8 cellular contexts compared by ENCODE assay signal in the genomic region with DNA sequence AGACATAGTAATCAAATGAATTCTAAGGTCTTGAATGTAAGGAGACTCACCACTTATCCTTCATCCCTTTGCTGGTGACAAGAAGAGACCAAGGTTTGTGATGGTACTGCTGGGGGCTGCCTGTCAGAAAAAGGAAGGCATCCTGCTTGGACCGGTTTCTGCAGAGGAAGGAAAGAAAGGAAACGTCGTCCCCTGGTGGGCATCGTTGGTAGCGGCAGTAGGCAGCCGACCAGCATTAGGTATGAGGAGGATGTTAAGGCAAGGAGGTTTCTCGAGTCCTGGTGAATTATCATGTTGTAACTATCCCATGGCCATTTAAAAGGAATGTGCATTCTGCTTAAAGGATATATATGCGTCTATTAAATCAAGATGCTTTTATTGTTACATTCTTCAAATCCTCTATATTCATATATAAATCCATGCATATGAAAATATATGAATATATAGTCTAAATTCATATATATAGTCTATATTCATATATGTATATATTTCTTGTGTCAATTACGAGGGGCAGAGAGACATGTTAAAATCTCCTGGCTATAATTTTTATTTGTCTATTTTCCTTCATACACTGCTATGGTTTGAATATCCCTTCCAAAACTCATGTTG.
DNase-seq lines count a peak whose midpoint lies in the region; FAIRE-seq and TF ChIP-seq lines count a peak whose summit lies in the region.
"Had no signal": no experiment of that assay in that cellular context is flagged by ENCODE, and none has a peak within 500 bp of the region (broad histone marks: within the 10 kb centered on the region; RNA-seq: fewer than 3 reads in every experiment).

No MANE protein-coding gene starts in this region.

- no peaks in the 10 kb centered on the region for H3K9me3 ChIP-seq in OCI-LY7 (ENCODE audit: low read length)
- no peaks in the 10 kb centered on the region for H3K9me3 ChIP-seq in suprapubic skin
- H3K9me3 ChIP-seq: neutrophil had no signal

- 5% methylated on average over 9 of the region's 9 CpGs for WGBS in suprapubic skin

- H2AFZ ChIP-seq in OCI-LY7 (ENCODE audit: low read length): no peak overlapping the region

- TF ChIP-seq POLR2A in GM12891 (IDR thresholded peaks at IDR 0.05; ENCODE audit: low read depth, low read length): no peak
- TF ChIP-seq POLR2A in suprapubic skin (IDR thresholded peaks at IDR 0.05): no peak

- H3K4me1 ChIP-seq in OCI-LY7 (ENCODE audit: insufficient read depth, low read length, poor library complexity, severe bottlenecking) (no peaks in the 10 kb centered on the region), suprapubic skin (no peaks in the 10 kb centered on the region)

- intact Hi-C loops in OCI-LY7 (cut with micrococcal nuclease; ENCODE audit: unreplicated experiment): loop anchor here (1.0 kb wide), 2 partner anchors 307 to 344 kb away; no protein-coding TSS in a partner anchor

- H4K20me1 ChIP-seq in OCI-LY7 (ENCODE audit: insufficient read depth, low read length): no peaks in the 10 kb centered on the region

- no peaks in the 10 kb centered on the region for H3K9me2 ChIP-seq in OCI-LY7 (ENCODE audit: insufficient read depth, low read length)

- no TSS peak for BruUV-seq in OCI-LY7 (replicated peaks; lab: Mats Ljungman, UMichigan)

- POLR2A ChIA-PET in OCI-LY7 (lab: Charles Lee): interaction anchor here (0.6 kb wide), 1 partner anchor 561 kb away, joined by 3 read pairs; no protein-coding TSS in a partner anchor

- no peaks in the 10 kb centered on the region for H3K79me2 ChIP-seq in OCI-LY7 (ENCODE audit: insufficient read depth, low read depth, low read length)

- no peak overlapping the region for H3K4me3 ChIP-seq in OCI-LY7 (ENCODE audit: low read depth, low read length, poor library complexity, severe bottlenecking)
- H3K4me3 ChIP-seq in suprapubic skin: no peak overlapping the region

- peak; percentile 80 for FAIRE-seq in GM12891 (lab: Jason Lieb, UNC)

- H3K27me3 ChIP-seq in suprapubic skin: peaks cover 14% of the 10 kb centered on the region

- no peak overlapping the region for H3K4me2 ChIP-seq in OCI-LY7 (ENCODE audit: low read length)

- no peak for TF ChIP-seq EP300 in suprapubic skin (IDR thresholded peaks at IDR 0.05)

- peak; percentile 39 for DNase-seq in GM12891 (ENCODE audit: insufficient read length, low spot score)
- peak; percentile 85 for DNase-seq in HT-29 (ENCODE audit: low spot score)
- peak; percentile 55 for DNase-seq in OCI-LY7 (ENCODE audit: low spot score)
- DNase-seq in activated T-cell treated with anti-CD3 and anti-CD28 coated beads for 48 hours (ENCODE audit: low read depth): peak; percentile 63
- peak; percentile 51 for DNase-seq in fibroblast of peridontal ligament (ENCODE audit: extremely low read depth)
- peak; percentile 24 for DNase-seq in non-pigmented ciliary epithelial cell (ENCODE audit: low read depth)
- DNase-seq in suprapubic skin (ENCODE audit: low spot score in 2 of 2): no peak

- TF ChIP-seq CTCF in OCI-LY7 (conservative IDR thresholded peaks at IDR 0.05; ENCODE audit: low read length) (peak; percentile 95), suprapubic skin (IDR thresholded peaks at IDR 0.05) (peak; percentile 85 to 92)

- H3K36me3 ChIP-seq in OCI-LY7 (ENCODE audit: insufficient read depth, low read length) (no peaks in the 10 kb centered on the region), suprapubic skin (no peaks in the 10 kb centered on the region)
- H3K36me3 ChIP-seq: neutrophil had no signal

- CTCF ChIA-PET in OCI-LY7 (lab: Charles Lee; ENCODE audit: unreplicated experiment): no interaction called here

- H3K27ac ChIP-seq in OCI-LY7 (ENCODE audit: low read depth, low read length, poor library complexity, severe bottlenecking) (no peak overlapping the region), suprapubic skin (no peak overlapping the region)
- H3K27ac ChIP-seq: neutrophil had no signal

TF ChIP-seq in GM12891, 5 proteins besides CTCF, POLR2A, EP300 and RAD21:
- TF ChIP-seq PAX5 (IDR thresholded peaks at IDR 0.05; ENCODE audit: insufficient read depth, low read length, severe bottlenecking) (no peak), SPI1 (IDR thresholded peaks at IDR 0.05; ENCODE audit: low read depth, low read length) (0 out of 2 replicates have a peak, but pooled peaks have one; percentile 11)

Comparison
In these comparisons a context has a peak if more than half of its experiments do, and no peak if none do; other contexts are left out.
1. DNase-seq: peak in GM12891 (single experiment), HT-29 (single experiment), OCI-LY7 (single experiment), activated T-cell treated with anti-CD3 and anti-CD28 coated beads for 48 hours (single experiment), fibroblast of peridontal ligament (single experiment) and non-pigmented ciliary epithelial cell (single experiment); none in suprapubic skin (0 of 2).